In genomic region chr3:197305854-197306253, GRCh38 we compare ENCODE assay signal across 9 cellular contexts. TPM values are rescaled to one million over a fixed set of nuclear protein-coding genes. Genes with fewer than 3 reads are reported as not detected.
DNase-seq lines count a peak whose midpoint lies in the region; ATAC-seq, FAIRE-seq and TF ChIP-seq lines count a peak whose summit lies in the region.
"Had no signal": no experiment of that assay in that cellular context is flagged by ENCODE, and none has a peak within 500 bp of the region (broad histone marks: within the 10 kb centered on the region; RNA-seq: fewer than 3 reads in every experiment).

No MANE protein-coding gene starts in this region.

- no peaks in the 10 kb centered on the region for H3K79me2 ChIP-seq in hepatocyte

- peak; percentile 94 for ATAC-seq in HG02973 (IDR thresholded peaks at IDR 0.05; ENCODE audit: unreplicated experiment)

- H3K27ac ChIP-seq in temporal lobe (ENCODE audit: low read depth, low read length), result peak overlapping the region; percentile 63
- H3K27ac ChIP-seq in hepatocyte, result no peak overlapping the region

- H3K9me2 ChIP-seq in hepatocyte (replicated peaks; ENCODE audit: insufficient read depth), result no peaks in the 10 kb centered on the region

- no peaks in the 10 kb centered on the region for H3K27me3 ChIP-seq in hepatocyte

- no peaks in the 10 kb centered on the region for H3K9me3 ChIP-seq in hepatocyte (ENCODE audit: low read depth)

- no peak for TF ChIP-seq CTCF in D721Med (IDR thresholded peaks at IDR 0.05; ENCODE audit: insufficient read depth, missing control alignments)
- no peak for TF ChIP-seq CTCF in hepatocyte (IDR thresholded peaks at IDR 0.05; ENCODE audit: poor library complexity)

- no peak overlapping the region for H3K4me3 ChIP-seq in hepatocyte

- peaks cover 25% of the 10 kb centered on the region for H3K4me1 Mint-ChIP-seq in activated naive CD8-positive, alpha-beta T cell treated with anti-CD3 and anti-CD28 coated beads for 36 hours

- H3K27me3 Mint-ChIP-seq in activated naive CD8-positive, alpha-beta T cell treated with anti-CD3 and anti-CD28 coated beads for 36 hours, result peaks cover 30% of the 10 kb centered on the region

- no peak overlapping the region for H3K4me2 ChIP-seq in hepatocyte

- no peaks in the 10 kb centered on the region for H4K20me1 ChIP-seq in hepatocyte (ENCODE audit: insufficient read depth, poor library complexity, severe bottlenecking)

- H3K4me3 Mint-ChIP-seq in activated naive CD8-positive, alpha-beta T cell treated with anti-CD3 and anti-CD28 coated beads for 36 hours, result no peak overlapping the region

- DNase-seq in stimulated activated CD4-positive, alpha-beta T cell treated with anti-CD3 and anti-CD28 coated beads, Interleukin-4, amount 100 ng/mL, for 24 hours, result peak; percentile 10
- no peak for DNase-seq in stimulated activated CD4-positive, alpha-beta T cell treated with anti-CD3 and anti-CD28 coated beads, Interleukin-4, amount 100 ng/mL, for 1 hour
- DNase-seq in activated naive CD8-positive, alpha-beta T cell treated with anti-CD3 and anti-CD28 coated beads for 36 hours, result peak; percentile 21
- no peak for DNase-seq in NCI-H1694 treated with DMSO at 0.1 percent for 48 hours (lab: John Stamatoyannopoulos, UW)
- DNase-seq in D721Med (ENCODE audit: insufficient read length, low spot score), result no peak
- no peak for DNase-seq in hepatocyte (ENCODE audit: low spot score)

- no peaks in the 10 kb centered on the region for H3K36me3 Mint-ChIP-seq in activated naive CD8-positive, alpha-beta T cell treated with anti-CD3 and anti-CD28 coated beads for 36 hours

- peaks cover 6% of the 10 kb centered on the region for H3K4me1 ChIP-seq in hepatocyte (ENCODE audit: insufficient read depth)

- no peak for FAIRE-seq in D721Med (lab: Jason Lieb, UNC)
- FAIRE-seq: frontal cortex had no signal

- no peak overlapping the region for H2AFZ ChIP-seq in hepatocyte

- no peak overlapping the region for H3K27ac Mint-ChIP-seq in activated naive CD8-positive, alpha-beta T cell treated with anti-CD3 and anti-CD28 coated beads for 36 hours

- 65% methylated on average over 1 of the region's 1 CpG for WGBS in hepatocyte (ENCODE audit: low lambda C conversion rate, missing lambda C conversion rate)

- H3K9me3 Mint-ChIP-seq in activated naive CD8-positive, alpha-beta T cell treated with anti-CD3 and anti-CD28 coated beads for 36 hours, result no peaks in the 10 kb centered on the region

- no peaks in the 10 kb centered on the region for H3K36me3 ChIP-seq in hepatocyte (replicated peaks; ENCODE audit: insufficient read depth, low read depth)

RNA-seq across cellular contexts. Expression of gene DLG1, which starts 7.4 kb away (rescaled TPM):
- total RNA-seq in activated naive CD8-positive, alpha-beta T cell treated with anti-CD3 and anti-CD28 coated beads for 36 hours, result 10 to 100 TPM; 47.9 to 49.1 TPM
- total RNA-seq in temporal lobe (60.5 TPM), hepatocyte (118 and 128 TPM in 2 replicates)
- 54.8 and 77.7 TPM in 2 replicates for polyA plus RNA-seq in hepatocyte

Comparison
In these comparisons a context has a peak if more than half of its experiments do, and no peak if none do; other contexts are left out.
1. DNase-seq: peak in stimulated activated CD4-positive, alpha-beta T cell treated with anti-CD3 and anti-CD28 coated beads, Interleukin-4, amount 100 ng/mL, for 24 hours (single experiment) and activated naive CD8-positive, alpha-beta T cell treated with anti-CD3 and anti-CD28 coated beads for 36 hours (single experiment); none in stimulated activated CD4-positive, alpha-beta T cell treated with anti-CD3 and anti-CD28 coated beads, Interleukin-4, amount 100 ng/mL, for 1 hour (single experiment), NCI-H1694 treated with DMSO at 0.1 percent for 48 hours (single experiment), D721Med (single experiment) and hepatocyte (single experiment).